ENCODE assay signal across 1 cellular context in genomic region chr19:49507803-49508494, GRCh38.
TF ChIP-seq lines count a peak whose summit lies in the region.

No MANE protein-coding gene starts in this region.

TF ChIP-seq in H1, 55 proteins besides CTCF, POLR2A, EP300 and RAD21:
- no peak for TF ChIP-seq GABPA (IDR thresholded peaks at IDR 0.05; ENCODE audit: borderline replicate concordance, insufficient read depth, low read length)
- TF ChIP-seq KDM5A (IDR thresholded peaks at IDR 0.05; ENCODE audit: low read length), result no peak
- TF ChIP-seq SIN3A (conservative IDR thresholded peaks at IDR 0.05 in 1 of 2, IDR thresholded peaks at IDR 0.05 in 1 of 2; ENCODE audit: low read depth in 1 of 2, low read length in 2 of 2), result no peak
- TF ChIP-seq SIX5 (IDR thresholded peaks at IDR 0.05; ENCODE audit: low read depth, low read length), result no peak
- no peak for TF ChIP-seq EZH2 (IDR thresholded peaks at IDR 0.05; ENCODE audit: low read depth, low read length, severe bottlenecking)
- no peak for TF ChIP-seq RXRA (IDR thresholded peaks at IDR 0.05; ENCODE audit: insufficient read depth, low read depth, low read length)
- TF ChIP-seq SP4 (IDR thresholded peaks at IDR 0.05; ENCODE audit: low read length), result no peak
- TF ChIP-seq E2F6 (IDR thresholded peaks at IDR 0.05), result no peak
- TF ChIP-seq EGR1 (IDR thresholded peaks at IDR 0.05; ENCODE audit: borderline replicate concordance, low read depth, low read length), result no peak
- TF ChIP-seq ASH2L (IDR thresholded peaks at IDR 0.05; ENCODE audit: low read length), result no peak
- no peak for TF ChIP-seq CBX5 (IDR thresholded peaks at IDR 0.05; ENCODE audit: low read depth, low read length)
- no peak for TF ChIP-seq SP2 (IDR thresholded peaks at IDR 0.05; ENCODE audit: low read length)
